ENCODE assay signal across 8 cellular contexts in the genomic region with DNA sequence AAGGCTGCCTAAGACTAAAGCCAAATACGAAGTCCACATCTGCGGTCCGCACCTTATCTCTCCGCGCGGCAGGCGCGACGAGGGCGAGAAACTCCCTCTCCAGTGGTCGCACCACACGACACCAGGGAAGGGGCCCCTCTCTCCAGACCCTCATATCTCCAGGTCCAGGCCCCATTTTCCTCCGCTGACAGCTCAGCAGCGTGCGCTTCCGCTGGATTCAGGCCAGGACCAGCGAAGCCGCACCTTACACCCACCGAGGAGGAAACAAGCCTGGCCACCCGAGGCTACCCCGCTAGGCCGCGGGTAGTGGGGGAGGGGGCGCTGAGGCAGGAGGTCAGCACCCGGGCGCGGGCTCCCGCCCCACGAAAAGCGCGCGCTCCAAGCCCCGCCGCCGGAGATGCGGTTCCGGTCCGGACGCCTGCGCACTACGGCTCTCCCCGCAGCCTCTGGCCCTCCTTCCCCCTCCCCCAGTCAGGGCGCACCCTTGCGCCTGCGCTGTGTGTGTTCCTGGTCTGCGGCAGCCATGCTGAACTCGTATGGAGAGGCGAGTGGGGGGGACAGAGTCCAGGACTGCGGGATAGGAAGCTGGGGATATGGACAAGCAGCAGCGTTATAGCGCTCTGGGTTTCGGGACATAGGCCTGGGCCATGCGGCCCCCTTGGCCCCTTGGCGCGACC. TPM values are rescaled to one million over a fixed set of nuclear protein-coding genes. Genes with fewer than 3 reads are reported as not detected.
DNase-seq lines count a peak whose midpoint lies in the region; ATAC-seq and TF ChIP-seq lines count a peak whose summit lies in the region.

A gene (plus strand): TSS at position 502 of the 677 bp plus-strand sequence. CDS start 4,305 bp downstream, outside the sequence.

- intact Hi-C loops in left ventricle myocardium inferior (cut with micrococcal nuclease) (no loop called here), prostate gland (cut with DNase I) (loop anchor here (5.0 kb wide), 1 partner anchor 126 kb away; a partner anchor contains a TSS)

- peak within 1 kb of the TSS; percentile 92 for H3K4me3 ChIP-seq in GM06990 (replicated peaks; ENCODE audit: low read depth, low read length)
- H3K4me3 ChIP-seq in left ventricle myocardium inferior: peak within 1 kb of the TSS; percentile 100
- H3K4me3 ChIP-seq in prostate gland: peak within 1 kb of the TSS; percentile 80 to 91

- no peaks in the 10 kb centered on the region for H3K9me3 ChIP-seq in T-helper 17 cell (ENCODE audit: control insufficient read depth, low read length, poor library complexity, severe bottlenecking)
- H3K9me3 ChIP-seq in left ventricle myocardium inferior (replicated peaks): no peaks in the 10 kb centered on the region
- H3K9me3 ChIP-seq in prostate gland: no peaks in the 10 kb centered on the region

- no peak for TF ChIP-seq CTCF in GM06990 (IDR thresholded peaks at IDR 0.05; ENCODE audit: insufficient read depth, low read length, poor library complexity, severe bottlenecking)
- no peak for TF ChIP-seq CTCF in left ventricle myocardium inferior (IDR thresholded peaks at IDR 0.05; ENCODE audit: borderline replicate concordance)
- TF ChIP-seq CTCF in prostate gland (IDR thresholded peaks at IDR 0.05): peak in 1 of 4 experiments; percentile 29

- H3K4me1 Mint-ChIP-seq in T-helper 17 cell: peaks cover 62% of the 10 kb centered on the region

- ATAC-seq in HG02840 (IDR thresholded peaks at IDR 0.05; ENCODE audit: low FRiP score, unreplicated experiment) (peak; percentile 41), T-helper 17 cell (peak; percentile 51)

- H3K36me3 ChIP-seq in GM06990 (ENCODE audit: control insufficient read depth, insufficient read depth, low read length) (peaks cover 9% of the 10 kb centered on the region), left ventricle myocardium inferior (peaks cover 12% of the 10 kb centered on the region), prostate gland (peaks cover 3 to 9% of the 10 kb centered on the region in 2 donors)

- peaks cover 5% of the 10 kb centered on the region for H3K36me3 Mint-ChIP-seq in T-helper 17 cell (ENCODE audit: low read depth)

- peak within 1 kb of the TSS; percentile 99 for H3K27ac Mint-ChIP-seq in T-helper 17 cell

- H3K27me3 Mint-ChIP-seq in T-helper 17 cell: no peaks in the 10 kb centered on the region

- H3K27me3 ChIP-seq in GM06990 (replicated peaks; ENCODE audit: control insufficient read depth, insufficient read depth, low read length): no peaks in the 10 kb centered on the region
- H3K27me3 ChIP-seq in left ventricle myocardium inferior (ENCODE audit: low read depth): no peaks in the 10 kb centered on the region
- no peaks in the 10 kb centered on the region for H3K27me3 ChIP-seq in prostate gland (replicated peaks; ENCODE audit: insufficient read depth)

- H3K27ac ChIP-seq in left ventricle myocardium inferior (replicated peaks) (peak within 1 kb of the TSS; percentile 100), prostate gland (peak within 1 kb of the TSS; percentile 99 to 100)

- under 1% methylated on average over 50 of the region's 55 CpGs for WGBS in prostate gland

- H3K4me1 ChIP-seq in left ventricle myocardium inferior (peaks cover 58% of the 10 kb centered on the region), prostate gland (replicated peaks) (peaks cover 2% of the 10 kb centered on the region)

- H3K4me3 Mint-ChIP-seq in T-helper 17 cell: peak within 1 kb of the TSS; percentile 100

- TF ChIP-seq POLR2A in prostate gland (IDR thresholded peaks at IDR 0.05): peak; percentile 98

- peak; percentile 99 for DNase-seq in GM06990 (ENCODE audit: extremely low read depth, insufficient read length)
- DNase-seq in NCI-H1694 (lab: John Stamatoyannopoulos, UW): peak; percentile 82
- peak; percentile 94 to 95 (median 94) for DNase-seq in T-helper 17 cell
- DNase-seq in amygdala (lab: John Stamatoyannopoulos, UW): peak; percentile 49 to 100 (median 94)
- peak; percentile 96 for DNase-seq in left ventricle myocardium inferior
- DNase-seq in prostate gland (ENCODE audit: low spot score): peak; percentile 93
- peak; percentile 97 for DNase-seq in ureter (ENCODE audit: low spot score)

RNA-seq across cellular contexts. Expression of the gene that starts here (rescaled TPM):
- total RNA-seq in T-helper 17 cell (100 to 1,000 TPM; 409 to 459 TPM), left ventricle myocardium inferior (63.4 TPM), prostate gland (100 to 1,000 TPM; 153 to 252 TPM), ureter (205 TPM)

Comparison
In these comparisons a context has a peak if more than half of its experiments do, and no peak if none do; other contexts are left out.
1. Peak in every context shown above with its lines: DNase-seq, ATAC-seq, H3K4me3 ChIP-seq and H3K27ac ChIP-seq.